ENCODE assay signal across 11 cellular contexts in genomic region chr12:102010265-102010994, GRCh38. TPM values are rescaled to one million over a fixed set of nuclear protein-coding genes. Genes with fewer than 3 reads are reported as not detected.
DNase-seq lines count a peak whose midpoint lies in the region; ATAC-seq and TF ChIP-seq lines count a peak whose summit lies in the region.
"Had no signal": no experiment of that assay in that cellular context is flagged by ENCODE, and none has a peak within 500 bp of the region (broad histone marks: within the 10 kb centered on the region; RNA-seq: fewer than 3 reads in every experiment).

No MANE protein-coding gene starts in this region.

- intact Hi-C loops in left lung (cut with DNase I) (no loop called here), body of pancreas (cut with DNase I) (no loop called here)

- TF ChIP-seq CTCF in left lung (IDR thresholded peaks at IDR 0.05) (no peak), body of pancreas (IDR thresholded peaks at IDR 0.05) (no peak)

- peaks cover 9 to 33% (median 15%) of the 10 kb centered on the region in 3 donors for H3K36me3 Mint-ChIP-seq in immature natural killer cell

- no peak for DNase-seq in left lung
- DNase-seq in body of pancreas: no peak
- no peak for DNase-seq in T-helper 1 cell
- DNase-seq in immature natural killer cell: no peak
- DNase-seq in cerebellar nuclear complex (lab: John Stamatoyannopoulos, UW): no peak

- peak; percentile 97 for ATAC-seq in GM18511 (IDR thresholded peaks at IDR 0.05; ENCODE audit: unreplicated experiment)
- ATAC-seq in GM21576 (IDR thresholded peaks at IDR 0.05; ENCODE audit: unreplicated experiment): peak; percentile 97
- peak; percentile 83 for ATAC-seq in HG03521 (IDR thresholded peaks at IDR 0.05; ENCODE audit: unreplicated experiment)
- ATAC-seq in left lung: peak; percentile 38
- no peak for ATAC-seq in body of pancreas
- ATAC-seq: GM23338 had no signal

- no peaks in the 10 kb centered on the region for H3K4me1 Mint-ChIP-seq in immature natural killer cell

- H3K9me3 ChIP-seq in left lung (no peaks in the 10 kb centered on the region), body of pancreas (no peaks in the 10 kb centered on the region)

- peak overlapping the region in 1 of 6 donors; percentile 18 for H3K27ac Mint-ChIP-seq in immature natural killer cell
- H3K27ac Mint-ChIP-seq: GM23338 had no signal

- H3K36me3 ChIP-seq in left lung (peaks cover 0 to 10% of the 10 kb centered on the region in 2 donors), body of pancreas (replicated peaks in 1 of 2; ENCODE audit: insufficient read depth in 1 of 2, low read depth in 2 of 2) (peaks cover 0 to 1% of the 10 kb centered on the region in 2 donors)

- no peaks in the 10 kb centered on the region for H3K27me3 Mint-ChIP-seq in immature natural killer cell (ENCODE audit: low read depth in 3 of 3)

- TF ChIP-seq POLR2A in body of pancreas (IDR thresholded peaks at IDR 0.05): no peak

- H3K4me3 ChIP-seq in left lung (no peak overlapping the region), body of pancreas (no peak overlapping the region)
- H3K4me3 ChIP-seq: GM23338, skin epidermis had no signal

- 84 to 92% methylated on average over 8 of the region's 8 CpGs for WGBS in body of pancreas, 2 donors

- H3K27me3 ChIP-seq in left lung (no peaks in the 10 kb centered on the region), body of pancreas (no peaks in the 10 kb centered on the region)

- H3K27ac ChIP-seq in left lung: peak overlapping the region in 1 of 2 donors; percentile 43
- no peak overlapping the region for H3K27ac ChIP-seq in body of pancreas
- H3K27ac ChIP-seq: RWPE1, skin epidermis had no signal

- H3K4me3 Mint-ChIP-seq in immature natural killer cell: no peak overlapping the region
- H3K4me3 Mint-ChIP-seq: GM23338 had no signal

- H3K9me3 Mint-ChIP-seq in immature natural killer cell: no peaks in the 10 kb centered on the region
- H3K9me3 Mint-ChIP-seq: GM23338 had no signal

- H3K4me1 ChIP-seq in left lung (peaks cover 0 to 11% of the 10 kb centered on the region in 2 donors), body of pancreas (no peaks in the 10 kb centered on the region)

RNA-seq across cellular contexts. Expression of gene WASHC3, which starts 51.4 kb away (rescaled TPM):
- total RNA-seq in left lung: 10 to 100 TPM; 31.8 to 45.9 TPM
- total RNA-seq in body of pancreas: 10 to 100 TPM; 18.5 to 32.7 TPM
- polyA plus RNA-seq in immature natural killer cell: 10 to 100 TPM; 63.4 to 94.3 (median 85.8) TPM
